8 cellular contexts compared by ENCODE assay signal in genomic region chr15:38690737-38691332, GRCh38.
DNase-seq lines count a peak whose midpoint lies in the region; ATAC-seq and TF ChIP-seq lines count a peak whose summit lies in the region.

No MANE protein-coding gene starts in this region.

- peaks cover 63% of the 10 kb centered on the region for H3K4me1 Mint-ChIP-seq in activated naive CD4-positive, alpha-beta T cell treated with anti-CD3 and anti-CD28 coated beads for 36 hours (ENCODE audit: low read depth)

- TF ChIP-seq CTCF in AG09309 (IDR thresholded peaks at IDR 0.05; ENCODE audit: control insufficient read depth, insufficient read depth, low read depth, low read length, missing control alignments) = peak; percentile 72

- ATAC-seq in GM18861 (IDR thresholded peaks at IDR 0.05; ENCODE audit: unreplicated experiment) (peak; percentile 43), aorta (ENCODE audit: low FRiP score) (peak; percentile 85)

- CTCF ChIA-PET in activated naive CD4-positive, alpha-beta T cell treated with anti-CD3 and anti-CD28 coated beads for 36 hours (lab: Charles Lee) = interaction anchor here (0.6 to 18.3 kb wide), 53 partner anchors 8 to 443 kb away, joined by 3 to 352 read pairs (median 6); partner anchors contain the start of genes FAM98B, RASGRP1 and SPRED1

- intact Hi-C loops in activated naive CD4-positive, alpha-beta T cell treated with anti-CD3 and anti-CD28 coated beads for 36 hours (cut with micrococcal nuclease) = loop anchor here (1.0 to 10.0 kb wide), 8 partner anchors 128 to 734 kb away; partner anchors contain the start of genes FAM98B and SPRED1
- intact Hi-C loops in posterior cingulate gyrus (cut with DNase I) (no loop called here), aorta (cut with DNase I) (loop anchor here in 1 of 2 donors (5.0 kb wide), 1 partner anchor 234 kb away; no protein-coding TSS in a partner anchor)

- H3K27ac Mint-ChIP-seq in activated naive CD4-positive, alpha-beta T cell treated with anti-CD3 and anti-CD28 coated beads for 36 hours = no peak overlapping the region

- H3K27me3 Mint-ChIP-seq in activated naive CD4-positive, alpha-beta T cell treated with anti-CD3 and anti-CD28 coated beads for 36 hours (ENCODE audit: low read depth) = no peaks in the 10 kb centered on the region

- WGBS in aorta, 2 donors = 7 to 13% methylated on average over 4 of the region's 4 CpGs

- in situ Hi-C loops in KBM-7 (cut with MboI; ENCODE audit: low pct_unique_long_range_greater_than_20kb, low sequenced_read_pairs) = loop anchor here (25.0 kb wide), 1 partner anchor 229 kb away; the partner anchor contains the start of gene FAM98B

- DNase-seq in AG09309 (ENCODE audit: low read depth) = no peak
- DNase-seq in KBM-7 = peak; percentile 82
- DNase-seq in SK-N-DZ (ENCODE audit: low spot score) = peak; percentile 72
- DNase-seq in activated naive CD4-positive, alpha-beta T cell treated with anti-CD3 and anti-CD28 coated beads for 36 hours = peak; percentile 91
- peak; percentile 52 for DNase-seq in glomerular endothelial cell (ENCODE audit: extremely low read depth, low read depth, low spot score)
- peak; percentile 33 to 93 (median 72) for DNase-seq in posterior cingulate gyrus
- DNase-seq in aorta = peak; percentile 69 to 79

- no peaks in the 10 kb centered on the region for H3K9me3 ChIP-seq in aorta (ENCODE audit: control insufficient read depth, low read length)

- H3K4me3 ChIP-seq in AG09309 (ENCODE audit: control insufficient read depth, low read depth, low read length) (no peak overlapping the region), aorta (ENCODE audit: low read length in 2 of 2) (no peak overlapping the region)

- no peaks in the 10 kb centered on the region for H3K9me3 Mint-ChIP-seq in activated naive CD4-positive, alpha-beta T cell treated with anti-CD3 and anti-CD28 coated beads for 36 hours

- H3K4me3 Mint-ChIP-seq in activated naive CD4-positive, alpha-beta T cell treated with anti-CD3 and anti-CD28 coated beads for 36 hours = no peak overlapping the region

- no peaks in the 10 kb centered on the region for H3K36me3 ChIP-seq in aorta (ENCODE audit: control insufficient read depth in 1 of 2, insufficient read depth in 2 of 2, low read length in 1 of 2)

- no peaks in the 10 kb centered on the region for H3K4me1 ChIP-seq in aorta (ENCODE audit: control insufficient read depth in 1 of 2, insufficient read depth in 2 of 2, low read length in 2 of 2)

- H3K36me3 Mint-ChIP-seq in activated naive CD4-positive, alpha-beta T cell treated with anti-CD3 and anti-CD28 coated beads for 36 hours (ENCODE audit: low read depth) = no peaks in the 10 kb centered on the region

- H3K27ac ChIP-seq in aorta (ENCODE audit: low read depth in 1 of 2, low read length in 2 of 2) = no peak overlapping the region

- peaks cover 0 to 2% of the 10 kb centered on the region in 2 donors for H3K27me3 ChIP-seq in aorta (ENCODE audit: control insufficient read depth in 1 of 2, insufficient read depth in 2 of 2, low read length in 1 of 2)
